Comparison of ENCODE assay signal across 8 cellular contexts in genomic region chr5:96743065-96743768, GRCh38.
DNase-seq lines count a peak whose midpoint lies in the region; ATAC-seq, FAIRE-seq and TF ChIP-seq lines count a peak whose summit lies in the region.

No MANE protein-coding gene starts in this region.

- peak; percentile 83 for FAIRE-seq in K562 (lab: Jason Lieb, UNC)
- no peak for FAIRE-seq in urothelium cell line (lab: Jason Lieb, UNC)

- no peaks in the 10 kb centered on the region for H3K27me3 ChIP-seq in K562 (ENCODE audit: control insufficient read depth in 2 of 2, insufficient read depth in 2 of 2, low read length in 2 of 2)

- no peak; the same call in 1 of the 2 replicates for TF ChIP-seq POLR2A in K562 (conservative IDR thresholded peaks at IDR 0.05)

- peaks cover 2% of the 10 kb centered on the region; the same call in 1 of the 2 replicates for H3K9me3 ChIP-seq in K562 (replicated peaks; ENCODE audit: control insufficient read depth, insufficient read depth, low read depth, low read length)

- no peaks in the 10 kb centered on the region for H3K9me1 ChIP-seq in K562 (ENCODE audit: control insufficient read depth, insufficient read depth, low read length)

- peak overlapping the region; percentile 85 for H3K27ac ChIP-seq in K562 (ENCODE audit: extremely low read depth, low read depth, low read length)

- H3K79me2 ChIP-seq in K562 (ENCODE audit: control insufficient read depth, insufficient read depth, low read length) = peaks cover 11% of the 10 kb centered on the region; the same call in 2 of the 3 replicates

- peaks cover 10 to 44% of the 10 kb centered on the region in 2 experiments for H3K4me1 ChIP-seq in K562 (replicated peaks in 1 of 2; ENCODE audit: control insufficient read depth in 2 of 2, insufficient read depth in 2 of 2, low read length in 2 of 2)

- no peak for TF ChIP-seq EP300 in K562 (IDR thresholded peaks at IDR 0.05; ENCODE audit: low read length)

- H3K36me3 ChIP-seq in K562 (ENCODE audit: control insufficient read depth, insufficient read depth, low read length) = peaks cover 79% of the 10 kb centered on the region

- H4K20me1 ChIP-seq in K562 (replicated peaks; ENCODE audit: control insufficient read depth, insufficient read depth, low read length) = no peaks in the 10 kb centered on the region

- H2AFZ ChIP-seq in K562 (ENCODE audit: low read depth, low read length) = peak overlapping the region; percentile 73

- TF ChIP-seq RAD21 in K562 (CRISPR knock-in tag; conservative IDR thresholded peaks at IDR 0.05 in 1 of 2, IDR thresholded peaks at IDR 0.05 in 1 of 2) = no peak

- peak overlapping the region; percentile 28; the same call in 1 of the 2 replicates for H3K4me3 ChIP-seq in K562

- ATAC-seq in Right ventricle myocardium superior (ENCODE audit: poor library complexity) = peak; percentile 39
- ATAC-seq in Right ventricle myocardium inferior = no peak
- ATAC-seq in K562 = peak; percentile 69

- peak overlapping the region; percentile 60 to 66; a peak in 3 of 4 replicates for H3K9ac ChIP-seq in K562 (ENCODE audit: insufficient read depth in 1 of 2, low read depth in 2 of 2, low read length in 2 of 2)

- H3K4me2 ChIP-seq in K562 (ENCODE audit: insufficient read depth, low read length) = peak overlapping the region; percentile 76

- no peak; a peak in 1 of 6 replicates for TF ChIP-seq CTCF in K562 (IDR thresholded peaks at IDR 0.05 in 2 of 3, conservative IDR thresholded peaks at IDR 0.05 in 1 of 3; ENCODE audit: insufficient read depth in 2 of 3, low read depth in 1 of 3, low read length in 3 of 3)

- DNase-seq in Right ventricle myocardium superior (no peak), Right ventricle myocardium inferior (ENCODE audit: missing footprints) (no peak), K562 (ENCODE audit: extremely low read depth in 1 of 4, low spot score in 3 of 4) (peak; percentile 55 to 80 (median 60)), kidney tubule cell (ENCODE audit: low spot score) (peak; percentile 49), urothelium cell line (ENCODE audit: low spot score) (peak; percentile 16), superior temporal gyrus (ENCODE audit: extremely low spot score) (no peak), cerebellar nuclear complex (lab: John Stamatoyannopoulos, UW) (no peak), epidermal melanocyte (ENCODE audit: insufficient read length, low spot score) (no peak)

- in situ Hi-C loops in K562 (cut with MboI) = no loop called here

- BruUV-seq in K562 (replicated peaks; lab: Mats Ljungman, UMichigan) = no TSS peak

- WGBS in K562 (ENCODE audit: insufficient coverage, low coverage, missing lambda C conversion rate) = 22% methylated on average over 11 of the region's 11 CpGs

- intact Hi-C loops in Right ventricle myocardium superior (cut with DNase I) (loop anchor here (5.0 to 10.0 kb wide), 2 partner anchors 36 to 128 kb away; no protein-coding TSS in a partner anchor), Right ventricle myocardium inferior (cut with DNase I) (loop anchor here (5.0 to 10.0 kb wide), 3 partner anchors 81 to 398 kb away; partner anchors contain the start of gene CAST), K562 (cut with micrococcal nuclease) (loop anchor here (2.0 to 5.0 kb wide), 2 partner anchors 26 to 131 kb away; no protein-coding TSS in a partner anchor)

- CTCF ChIA-PET in K562 (lab: Yijun Ruan, JAX; ENCODE audit: low intra/inter-chr PET ratio) = no interaction called here

- POLR2A ChIA-PET in K562 (lab: Yijun Ruan, JAX) = interaction anchor here (0.9 to 1.5 kb wide), 7 partner anchors 10 to 437 kb away, joined by 3 to 8 read pairs (median 4); no protein-coding TSS in a partner anchor

TF ChIP-seq in K562, 482 proteins besides CTCF, POLR2A, EP300 and RAD21 (continues in another document):
- TF ChIP-seq RBM34 (IDR thresholded peaks at IDR 0.05; ENCODE audit: borderline replicate concordance, insufficient read depth, low read length) (no peak), POLR2AphosphoS5 (IDR thresholded peaks at IDR 0.05; ENCODE audit: control insufficient read depth, insufficient read depth, low read depth, low read length) (no peak), SPI1 (IDR thresholded peaks at IDR 0.05; ENCODE audit: borderline replicate concordance, low read depth, low read length) (peak; percentile 74; the same call in 1 of the 2 replicates), PPARD (CRISPR knock-in tag; IDR thresholded peaks at IDR 0.05) (no peak), TFAP4 (CRISPR knock-in tag; IDR thresholded peaks at IDR 0.05; ENCODE audit: borderline replicate concordance) (peak; percentile 25; the same call in 1 of the 2 replicates), ZNF407 (IDR thresholded peaks at IDR 0.05; ENCODE audit: low read depth) (no peak), NELFE (IDR thresholded peaks at IDR 0.05; ENCODE audit: insufficient read depth, insufficient read length) (no peak), HDAC6 (IDR thresholded peaks at IDR 0.05; ENCODE audit: low read depth, low read length) (no peak), ATF3 (IDR thresholded peaks at IDR 0.05) (peak; percentile 90), ATF3 (CRISPR knock-in tag; conservative IDR thresholded peaks at IDR 0.05) (no peak), HEY1 (CRISPR knock-in tag; IDR thresholded peaks at IDR 0.05; ENCODE audit: borderline replicate concordance) (no peak), ZNF324 (CRISPR knock-in tag; IDR thresholded peaks at IDR 0.05) (no peak), GABPB1 (CRISPR knock-in tag; IDR thresholded peaks at IDR 0.05) (peak; percentile 50; the same call in 1 of the 2 replicates)

Comparison
In these comparisons a context has a peak if more than half of its experiments do, and no peak if none do; other contexts are left out.
1. DNase-seq: peak in K562 (4 of 4), kidney tubule cell (single experiment) and urothelium cell line (single experiment); none in Right ventricle myocardium superior (single experiment), Right ventricle myocardium inferior (single experiment), superior temporal gyrus (single experiment), cerebellar nuclear complex (0 of 2) and epidermal melanocyte (single experiment).